In genomic region chr20:16219182-16219581, GRCh38 we compare ENCODE assay signal across 33 cellular contexts.
"Had no signal": no experiment of that assay in that cellular context is flagged by ENCODE, and none has a peak within 500 bp of the region (broad histone marks: within the 10 kb centered on the region; RNA-seq: fewer than 3 reads in every experiment).

No MANE protein-coding gene starts in this region.

- H3K27me3 ChIP-seq: MG63 had no signal

- H3K27ac ChIP-seq: KMS-11 had no signal

- H3K9me3 ChIP-seq: MG63 had no signal

- H3K4me3 ChIP-seq: MG63 had no signal

- DNase-seq: Kasumi-1, MG63, MM.1S, MV-4-11, NCI-H1048, NCI-H1092, NCI-H1092 treated with DMSO at 0.1 percent for 48 hours, NCI-H1105, NCI-H1105 treated with DMSO at 0.1 percent for 48 hours, NCI-H1417, NCI-H1417 treated with DMSO at 0.1 percent for 48 hours, NCI-H1436, NCI-H1436 treated with DMSO at 0.1 percent for 48 hours, NCI-H1694, NCI-H1694 treated with DMSO at 0.1 percent for 48 hours, NCI-H187, NCI-H187 treated with DMSO at 0.1 percent for 48 hours, NCI-H1930, NCI-H2029, NCI-H2029 treated with DMSO at 0.1 percent for 48 hours, NCI-H2081, NCI-H2081 treated with DMSO at 0.1 percent for 48 hours, NCI-H2107, NCI-H2171, NCI-H2171 treated with DMSO at 0.1 percent for 48 hours, NCI-H2227 treated with DMSO at 0.1 percent for 48 hours, NCI-H226, NCI-H345, NCI-H446, NCI-H446 treated with DMSO at 0.1 percent for 48 hours, NCI-H510A, NCI-H510A treated with DMSO at 0.1 percent for 48 hours had no signal

- H3K36me3 ChIP-seq: MG63 had no signal
